In the genomic region with DNA sequence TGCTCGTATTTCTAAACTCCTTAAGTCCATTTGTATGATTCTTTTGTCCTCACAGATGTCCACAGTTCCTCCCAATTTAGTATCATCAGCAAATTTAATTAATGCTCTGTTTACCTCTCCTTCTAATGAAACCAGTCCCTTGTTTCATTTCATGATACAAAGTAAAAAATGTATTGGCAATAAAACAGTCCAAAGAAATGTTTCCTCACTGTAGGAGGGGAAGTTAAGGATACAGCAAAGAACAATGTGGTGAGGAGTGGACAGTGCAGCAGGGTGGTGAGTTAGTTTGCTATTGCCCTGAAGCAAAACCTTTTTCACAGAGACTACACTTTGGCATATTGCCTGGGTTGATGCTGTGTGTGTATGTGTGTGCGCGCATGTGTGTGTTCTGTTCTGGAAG, we compare ENCODE assay signal across 22 cellular contexts.
A peak's percentile ranks its signal among the peaks of the same experiment; 100 is the strongest.
DNase-seq lines count a peak whose midpoint lies in the region; ATAC-seq, FAIRE-seq and TF ChIP-seq lines count a peak whose summit lies in the region.
"Had no signal": no experiment of that assay in that cellular context is flagged by ENCODE, and none has a peak within 500 bp of the region (broad histone marks: within the 10 kb centered on the region; RNA-seq: fewer than 3 reads in every experiment).

No MANE protein-coding gene starts in this region.

- no peak overlapping the region for H3K4me3 Mint-ChIP-seq in activated CD4-positive, alpha-beta T cell treated with anti-CD3 and anti-CD28 coated beads, Interleukin-2, amount 10 ng/mL, durations not matched to agents 24 days and 14 days
- H3K4me3 Mint-ChIP-seq in memory B cell: no peak overlapping the region
- no peak overlapping the region for H3K4me3 Mint-ChIP-seq in activated CD8-positive, alpha-beta memory T cell treated with anti-CD3 and anti-CD28 coated beads, Interleukin-2, amount 10 ng/mL, durations not matched to agents 7 days and 5 days
- H3K4me3 Mint-ChIP-seq: activated B cell treated with CpG ODN at 0.5 μM for 24 hours; activated CD4-positive, alpha-beta memory T cell treated with anti-CD3 and anti-CD28 coated beads, Interleukin-2, amount 10 ng/mL, durations not matched to agents 7 days and 5 days had no signal

- peaks cover 10% of the 10 kb centered on the region for H3K9me3 Mint-ChIP-seq in activated CD4-positive, alpha-beta T cell treated with anti-CD3 and anti-CD28 coated beads, Interleukin-2, amount 10 ng/mL, durations not matched to agents 24 days and 14 days
- peaks cover 2% of the 10 kb centered on the region for H3K9me3 Mint-ChIP-seq in memory B cell
- H3K9me3 Mint-ChIP-seq in activated CD8-positive, alpha-beta memory T cell treated with anti-CD3 and anti-CD28 coated beads, Interleukin-2, amount 10 ng/mL, durations not matched to agents 7 days and 5 days (ENCODE audit: low read depth): no peaks in the 10 kb centered on the region
- H3K9me3 Mint-ChIP-seq: activated B cell treated with CpG ODN at 0.5 μM for 24 hours; activated CD4-positive, alpha-beta memory T cell treated with anti-CD3 and anti-CD28 coated beads, Interleukin-2, amount 10 ng/mL, durations not matched to agents 7 days and 5 days had no signal

- FAIRE-seq in TTC549 (lab: Jason Lieb, UNC): peak; percentile 38
- FAIRE-seq: G401.6, urothelium cell line had no signal

- H3K27ac Mint-ChIP-seq in activated CD4-positive, alpha-beta T cell treated with anti-CD3 and anti-CD28 coated beads, Interleukin-2, amount 10 ng/mL, durations not matched to agents 24 days and 14 days: peak overlapping the region; percentile 1
- H3K27ac Mint-ChIP-seq in memory B cell: peak overlapping the region; percentile 12
- H3K27ac Mint-ChIP-seq in activated CD8-positive, alpha-beta memory T cell treated with anti-CD3 and anti-CD28 coated beads, Interleukin-2, amount 10 ng/mL, durations not matched to agents 7 days and 5 days: no peak overlapping the region
- H3K27ac Mint-ChIP-seq: activated B cell treated with CpG ODN at 0.5 μM for 24 hours; activated CD4-positive, alpha-beta memory T cell treated with anti-CD3 and anti-CD28 coated beads, Interleukin-2, amount 10 ng/mL, durations not matched to agents 7 days and 5 days had no signal

- H3K4me1 Mint-ChIP-seq in activated CD4-positive, alpha-beta T cell treated with anti-CD3 and anti-CD28 coated beads, Interleukin-2, amount 10 ng/mL, durations not matched to agents 24 days and 14 days: peaks cover 16% of the 10 kb centered on the region
- peaks cover 9% of the 10 kb centered on the region for H3K4me1 Mint-ChIP-seq in memory B cell
- H3K4me1 Mint-ChIP-seq in activated CD8-positive, alpha-beta memory T cell treated with anti-CD3 and anti-CD28 coated beads, Interleukin-2, amount 10 ng/mL, durations not matched to agents 7 days and 5 days: peaks cover 12% of the 10 kb centered on the region

- CTCF ChIA-PET in activated CD8-positive, alpha-beta memory T cell treated with anti-CD3 and anti-CD28 coated beads, Interleukin-2, amount 10 ng/mL, durations not matched to agents 7 days and 5 days (lab: Charles Lee): no interaction called here

- no peak overlapping the region for H3K4me3 ChIP-seq in HFF-Myc (replicated peaks; ENCODE audit: low read depth, low read length)
- H3K4me3 ChIP-seq: gastrocnemius medialis, prostate gland had no signal

- no peak for TF ChIP-seq CTCF in HFF-Myc (IDR thresholded peaks at IDR 0.05; ENCODE audit: low read depth, low read length, missing control alignments)

- no peak for DNase-seq in activated CD4-positive, alpha-beta T cell treated with anti-CD3 and anti-CD28 coated beads, Interleukin-2, amount 10 ng/mL, durations not matched to agents 24 days and 14 days
- DNase-seq in activated CD4-positive, alpha-beta T cell treated with anti-CD3 and anti-CD28 coated beads, Interleukin-2, amount 50 U/mL, for 1 hour: no peak
- peak; percentile 74 for DNase-seq in HFF-Myc (ENCODE audit: extremely low read depth, low read depth)
- no peak for DNase-seq in memory B cell (ENCODE audit: low spot score in 2 of 2)
- DNase-seq in 8988T: no peak
- DNase-seq in activated CD8-positive, alpha-beta memory T cell treated with anti-CD3 and anti-CD28 coated beads, Interleukin-2, amount 10 ng/mL, durations not matched to agents 7 days and 5 days: no peak
- DNase-seq: activated B cell treated with CpG ODN at 0.5 μM for 24 hours; activated CD4-positive, alpha-beta memory T cell treated with anti-CD3 and anti-CD28 coated beads, Interleukin-2, amount 10 ng/mL, durations not matched to agents 7 days and 5 days; activated gamma-delta T cell treated with Interleukin-2 at 50 U/mL for 16 hours; amniotic stem cell; DMS 273 treated with DMSO at 0.1 percent for 48 hours; gastrocnemius medialis; hypothalamus; NCI-H1930; NCI-H510A; T1000 had no signal

- intact Hi-C loops in activated CD4-positive, alpha-beta T cell treated with anti-CD3 and anti-CD28 coated beads, Interleukin-2, amount 10 ng/mL, durations not matched to agents 24 days and 14 days (cut with micrococcal nuclease): no loop called here

- no peaks in the 10 kb centered on the region for H3K27me3 Mint-ChIP-seq in activated CD4-positive, alpha-beta T cell treated with anti-CD3 and anti-CD28 coated beads, Interleukin-2, amount 10 ng/mL, durations not matched to agents 24 days and 14 days
- no peaks in the 10 kb centered on the region for H3K27me3 Mint-ChIP-seq in memory B cell
- H3K27me3 Mint-ChIP-seq in activated CD8-positive, alpha-beta memory T cell treated with anti-CD3 and anti-CD28 coated beads, Interleukin-2, amount 10 ng/mL, durations not matched to agents 7 days and 5 days: no peaks in the 10 kb centered on the region
- H3K27me3 Mint-ChIP-seq: activated B cell treated with CpG ODN at 0.5 μM for 24 hours; activated CD4-positive, alpha-beta memory T cell treated with anti-CD3 and anti-CD28 coated beads, Interleukin-2, amount 10 ng/mL, durations not matched to agents 7 days and 5 days had no signal

- ATAC-seq in memory B cell (ENCODE audit: low read depth) (no peak), GM18861 (IDR thresholded peaks at IDR 0.05; ENCODE audit: unreplicated experiment) (no peak)
- no peak for ATAC-seq in activated CD8-positive, alpha-beta memory T cell treated with anti-CD3 and anti-CD28 coated beads, Interleukin-2, amount 10 ng/mL, durations not matched to agents 7 days and 5 days
- ATAC-seq: gastrocnemius medialis, HCT116 had no signal

- H3K36me3 Mint-ChIP-seq in activated CD4-positive, alpha-beta T cell treated with anti-CD3 and anti-CD28 coated beads, Interleukin-2, amount 10 ng/mL, durations not matched to agents 24 days and 14 days (ENCODE audit: low read depth): peaks cover 49% of the 10 kb centered on the region
- H3K36me3 Mint-ChIP-seq in memory B cell: peaks cover 47% of the 10 kb centered on the region
- H3K36me3 Mint-ChIP-seq in activated CD8-positive, alpha-beta memory T cell treated with anti-CD3 and anti-CD28 coated beads, Interleukin-2, amount 10 ng/mL, durations not matched to agents 7 days and 5 days: peaks cover 56% of the 10 kb centered on the region
